9 cellular contexts compared by ENCODE assay signal in the genomic region with DNA sequence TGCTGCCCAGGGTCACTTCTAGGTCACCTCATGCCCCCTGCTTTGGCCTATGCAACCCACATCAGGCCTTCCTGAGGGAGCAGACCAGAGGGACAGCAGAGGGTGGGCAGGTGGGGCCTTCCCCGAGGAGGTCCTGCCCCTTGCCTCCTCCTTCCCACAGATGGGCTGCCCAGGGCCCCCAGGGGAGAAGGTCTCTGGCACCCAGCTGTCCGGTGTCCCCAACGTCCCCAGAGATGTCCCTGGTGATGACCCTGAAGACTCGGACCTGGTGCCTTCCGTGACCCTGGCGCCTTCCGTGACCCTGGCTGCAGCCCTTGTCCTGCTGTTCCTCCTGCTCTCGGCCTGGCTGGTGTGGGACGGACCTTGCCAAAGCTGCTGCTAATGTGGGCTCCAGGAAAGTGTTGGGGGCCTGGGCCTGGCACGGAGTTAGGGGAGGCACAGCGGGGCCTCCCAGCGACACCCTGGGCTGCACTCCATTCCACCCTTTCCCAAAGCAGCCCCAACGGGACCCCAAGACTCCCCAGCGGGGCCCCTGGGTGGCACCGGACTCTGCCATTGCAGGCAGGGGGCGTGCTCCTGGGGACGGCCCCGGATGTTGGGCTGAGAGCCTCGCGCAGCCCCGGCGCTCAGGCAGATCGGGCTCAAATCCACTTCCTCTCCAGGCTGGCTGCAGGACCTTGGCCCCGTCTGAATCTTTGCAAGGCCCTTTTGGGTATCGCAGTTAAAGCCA. TPM values are rescaled to one million over a fixed set of nuclear protein-coding genes. Genes with fewer than 3 reads are reported as not detected.
DNase-seq lines count a peak whose midpoint lies in the region; ATAC-seq and TF ChIP-seq lines count a peak whose summit lies in the region.
"Had no signal": no experiment of that assay in that cellular context is flagged by ENCODE, and none has a peak within 500 bp of the region (broad histone marks: within the 10 kb centered on the region; RNA-seq: fewer than 3 reads in every experiment).

No MANE protein-coding gene starts in this region.

- H3K36me3 Mint-ChIP-seq in naive thymus-derived CD8-positive, alpha-beta T cell: no peaks in the 10 kb centered on the region

- CTCF ChIA-PET in GM10248 (lab: Yijun Ruan, JAX): interaction anchor here (1.0 to 3.1 kb wide), 13 partner anchors 8 to 342 kb away, joined by 3 to 30 read pairs (median 3); no protein-coding TSS in a partner anchor

- ATAC-seq in HG02759 (IDR thresholded peaks at IDR 0.05; ENCODE audit: unreplicated experiment) (peak; percentile 9), omental fat pad (ENCODE audit: low FRiP score) (no peak), HG03025 (IDR thresholded peaks at IDR 0.05; ENCODE audit: low FRiP score, unreplicated experiment) (no peak)
- peak; percentile 52 to 56 for ATAC-seq in naive thymus-derived CD8-positive, alpha-beta T cell

- peak overlapping the region in 8 of 10 donors; percentile 33 to 69 (median 54) for H3K4me3 Mint-ChIP-seq in naive thymus-derived CD8-positive, alpha-beta T cell

- peaks cover 2 to 8% (median 6%) of the 10 kb centered on the region in 4 donors for H3K4me1 Mint-ChIP-seq in naive thymus-derived CD8-positive, alpha-beta T cell

- POLR2A ChIA-PET in GM10248 (lab: Yijun Ruan, JAX): interaction anchor here (1.3 kb wide), 1 partner anchor 89 kb away, joined by 3 read pairs; no protein-coding TSS in a partner anchor
- POLR2A ChIA-PET in naive thymus-derived CD8-positive, alpha-beta T cell (lab: Charles Lee): interaction anchor here (1.5 kb wide), 1 partner anchor 23 kb away, joined by 3 read pairs; no protein-coding TSS in a partner anchor

- DNase-seq in GM10248 (ENCODE audit: extremely low spot score) (peak; percentile 69), UCSD-AML1 (lab: John Stamatoyannopoulos, UW; ENCODE audit: unreplicated experiment) (peak; percentile 75), omental fat pad (ENCODE audit: low spot score) (no peak), head of caudate nucleus (no peak), GF-D8 (lab: John Stamatoyannopoulos, UW) (no peak)
- peak in 2 of 10 donors; percentile 14 to 59 for DNase-seq in naive thymus-derived CD8-positive, alpha-beta T cell

- no peaks in the 10 kb centered on the region for H3K9me3 Mint-ChIP-seq in naive thymus-derived CD8-positive, alpha-beta T cell

- H3K27me3 Mint-ChIP-seq in naive thymus-derived CD8-positive, alpha-beta T cell: peaks cover 0 to 2% (median 0%) of the 10 kb centered on the region in 5 donors

- TF ChIP-seq CTCF in GM10248 (IDR thresholded peaks at IDR 0.05; ENCODE audit: control extremely low read depth, extremely low read depth, low read depth, missing control alignments) (peak; percentile 15), omental fat pad (IDR thresholded peaks at IDR 0.05) (no peak)

- intact Hi-C loops in head of caudate nucleus (cut with DNase I): loop anchor here (5.0 kb wide), 2 partner anchors 78 to 298 kb away; no protein-coding TSS in a partner anchor

- H3K27ac Mint-ChIP-seq in naive thymus-derived CD8-positive, alpha-beta T cell: peak overlapping the region in 6 of 10 donors; percentile 37 to 86 (median 70)

RNA-seq across cellular contexts. Expression of gene SLC2A6, which starts 6.8 kb away (rescaled TPM):
- total RNA-seq in naive thymus-derived CD8-positive, alpha-beta T cell: 1 to 10 TPM; 8.4 to 8.7 TPM
- 1 to 10 TPM; 4.0 to 6.0 (median 5.6) TPM for polyA plus RNA-seq in naive thymus-derived CD8-positive, alpha-beta T cell
- total RNA-seq in omental fat pad: 1 to 10 TPM; 2.1 to 4.9 (median 4.1) TPM

RNA-seq across cellular contexts. Expression of gene CACFD1, which starts 25.9 kb away (rescaled TPM):
- 1 to 10 TPM; 4.4 to 4.9 TPM for total RNA-seq in naive thymus-derived CD8-positive, alpha-beta T cell
- 1 to 10 TPM; 2.5 to 3.7 (median 3.5) TPM for polyA plus RNA-seq in naive thymus-derived CD8-positive, alpha-beta T cell
- total RNA-seq in omental fat pad: 1 to 10 TPM; 2.7 to 6.9 (median 4.8) TPM

RNA-seq across cellular contexts. Expression of gene MYMK, which starts 39.1 kb away (rescaled TPM):
- total RNA-seq in naive thymus-derived CD8-positive, alpha-beta T cell: not detected
- polyA plus RNA-seq in naive thymus-derived CD8-positive, alpha-beta T cell: not detected
- not detected for total RNA-seq in omental fat pad
- total RNA-seq: subcutaneous adipose tissue had no signal

RNA-seq across cellular contexts. Expression of gene ADAMTSL2, which starts 48.8 kb away (rescaled TPM):
- total RNA-seq in naive thymus-derived CD8-positive, alpha-beta T cell: under 1 TPM; 0.44 to 0.66 TPM
- under 1 TPM in 2 of 3 donors, not detected in 1; 0.03 to 0.14 TPM for polyA plus RNA-seq in naive thymus-derived CD8-positive, alpha-beta T cell
- total RNA-seq in omental fat pad: 1 to 10 TPM in 3 of 4 donors, under 1 TPM in 1; 0.63 to 4.7 (median 1.4) TPM

Comparison
In these comparisons a context has a peak if more than half of its experiments do, and no peak if none do; other contexts are left out.
1. DNase-seq: peak in GM10248 (single experiment) and UCSD-AML1 (single experiment); none in omental fat pad (single experiment), head of caudate nucleus (0 of 42) and GF-D8 (single experiment).
2. ATAC-seq: peak in HG02759 (single experiment) and naive thymus-derived CD8-positive, alpha-beta T cell (2 of 2); none in omental fat pad (single experiment) and HG03025 (single experiment).